1 cellular context compared by ENCODE assay signal in genomic region chr15:65512807-65513416, GRCh38.
TF ChIP-seq lines count a peak whose summit lies in the region.

No MANE protein-coding gene starts in this region.

TF ChIP-seq in K562, 482 proteins besides CTCF, POLR2A, EP300 and RAD21 (continued from another document):
- peak; percentile 23; the same call in 1 of the 2 replicates for TF ChIP-seq ZNF592 (IDR thresholded peaks at IDR 0.05)
- TF ChIP-seq SOX6 (IDR thresholded peaks at IDR 0.05), result peak; percentile 46
- TF ChIP-seq ZNF316 (IDR thresholded peaks at IDR 0.05), result peak; percentile 89
- TF ChIP-seq, protein P1, sequence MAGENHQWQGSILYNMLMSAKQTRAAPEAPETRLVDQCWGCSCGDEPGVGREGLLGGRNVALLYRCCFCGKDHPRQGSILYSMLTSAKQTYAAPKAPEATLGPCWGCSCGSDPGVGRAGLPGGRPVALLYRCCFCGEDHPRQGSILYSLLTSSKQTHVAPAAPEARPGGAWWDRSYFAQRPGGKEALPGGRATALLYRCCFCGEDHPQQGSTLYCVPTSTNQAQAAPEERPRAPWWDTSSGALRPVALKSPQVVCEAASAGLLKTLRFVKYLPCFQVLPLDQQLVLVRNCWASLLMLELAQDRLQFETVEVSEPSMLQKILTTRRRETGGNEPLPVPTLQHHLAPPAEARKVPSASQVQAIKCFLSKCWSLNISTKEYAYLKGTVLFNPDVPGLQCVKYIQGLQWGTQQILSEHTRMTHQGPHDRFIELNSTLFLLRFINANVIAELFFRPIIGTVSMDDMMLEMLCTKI (IDR thresholded peaks at IDR 0.05; ENCODE audit: partially characterized antibody), result no peak
- TF ChIP-seq JUNB (CRISPR knock-in tag; conservative IDR thresholded peaks at IDR 0.05), result no peak
- TF ChIP-seq MAFF (IDR thresholded peaks at IDR 0.05; ENCODE audit: low read length), result no peak
- TF ChIP-seq NR1H2 (CRISPR knock-in tag; IDR thresholded peaks at IDR 0.05), result no peak
- TF ChIP-seq EZH2 (IDR thresholded peaks at IDR 0.05; ENCODE audit: borderline replicate concordance, low read depth, low read length), result no peak
- no peak for TF ChIP-seq RBM25 (IDR thresholded peaks at IDR 0.05; ENCODE audit: low read depth, low read length, severe bottlenecking)
- no peak for TF ChIP-seq ZFX (CRISPR knock-in tag; IDR thresholded peaks at IDR 0.05)
- TF ChIP-seq TAF1 (IDR thresholded peaks at IDR 0.05; ENCODE audit: control insufficient read depth, extremely low read depth, insufficient read depth, low read length, severe bottlenecking), result no peak
- 0 out of 2 replicates have a peak, but pooled peaks have one; percentile 20 for TF ChIP-seq MTA2 (IDR thresholded peaks at IDR 0.05; ENCODE audit: low read depth)
- TF ChIP-seq IRF2 (CRISPR knock-in tag; IDR thresholded peaks at IDR 0.05), result no peak
- peak; percentile 49; the same call in 1 of the 2 replicates for TF ChIP-seq SMARCE1 (IDR thresholded peaks at IDR 0.05)
- TF ChIP-seq MLLT1 (IDR thresholded peaks at IDR 0.05), result peak in 1 of 2 experiments; percentile 58; a peak in 2 of 4 replicates
- no peak for TF ChIP-seq ARID4B (CRISPR knock-in tag; IDR thresholded peaks at IDR 0.05)
- TF ChIP-seq CXXC5 (CRISPR knock-in tag; IDR thresholded peaks at IDR 0.05), result 0 out of 2 replicates have a peak, but pooled peaks have one; percentile 46
- peak; percentile 66; the same call in 1 of the 2 replicates for TF ChIP-seq NBN (IDR thresholded peaks at IDR 0.05; ENCODE audit: low read depth)
- TF ChIP-seq ZNF79 (CRISPR knock-in tag; IDR thresholded peaks at IDR 0.05; ENCODE audit: low read depth), result no peak
TF ChIP-seq in K562: peak in this region for 34.
